8 cellular contexts compared by ENCODE assay signal in genomic region chr11:75583710-75584658, GRCh38. TPM values are rescaled to one million over a fixed set of nuclear protein-coding genes. Genes with fewer than 3 reads are reported as not detected.
DNase-seq lines count a peak whose midpoint lies in the region; ATAC-seq and TF ChIP-seq lines count a peak whose summit lies in the region.

No MANE protein-coding gene starts in this region.

- peak in 1 of 2 donors; percentile 27 for TF ChIP-seq POLR2A in gastroesophageal sphincter (IDR thresholded peaks at IDR 0.05)

- no peaks in the 10 kb centered on the region for H3K27me3 ChIP-seq in MG63
- no peaks in the 10 kb centered on the region for H3K27me3 ChIP-seq in gastroesophageal sphincter

- H3K36me3 Mint-ChIP-seq in activated naive CD4-positive, alpha-beta T cell treated with anti-CD3 and anti-CD28 coated beads for 36 hours (ENCODE audit: low read depth) = no peaks in the 10 kb centered on the region
- no peaks in the 10 kb centered on the region for H3K36me3 Mint-ChIP-seq in natural killer cell treated with Interleukin-12 subunit alpha and Interleukin-12 subunit beta and Interleukin-15 and Interleukin-18, amount 100 ng/mL, for 72 hours

- H3K4me3 Mint-ChIP-seq in activated naive CD4-positive, alpha-beta T cell treated with anti-CD3 and anti-CD28 coated beads for 36 hours = peak overlapping the region; percentile 65
- H3K4me3 Mint-ChIP-seq in natural killer cell treated with Interleukin-12 subunit alpha and Interleukin-12 subunit beta and Interleukin-15 and Interleukin-18, amount 100 ng/mL, for 72 hours = peak overlapping the region; percentile 68

- no peaks in the 10 kb centered on the region for H3K9me3 Mint-ChIP-seq in activated naive CD4-positive, alpha-beta T cell treated with anti-CD3 and anti-CD28 coated beads for 36 hours
- H3K9me3 Mint-ChIP-seq in natural killer cell treated with Interleukin-12 subunit alpha and Interleukin-12 subunit beta and Interleukin-15 and Interleukin-18, amount 100 ng/mL, for 72 hours = no peaks in the 10 kb centered on the region

- DNase-seq in DMS153 (lab: John Stamatoyannopoulos, UW) (peak; percentile 44), DMS153 treated with DMSO at 0.1 percent for 48 hours (lab: John Stamatoyannopoulos, UW; ENCODE audit: unreplicated experiment) (no peak), MG63 (peak; percentile 64)
- DNase-seq in activated naive CD4-positive, alpha-beta T cell treated with anti-CD3 and anti-CD28 coated beads for 36 hours = peak; percentile 32
- DNase-seq in natural killer cell treated with Interleukin-12 subunit alpha and Interleukin-12 subunit beta and Interleukin-15 and Interleukin-18, amount 100 ng/mL, for 72 hours (ENCODE audit: low spot score) = peak; percentile 39
- DNase-seq in stimulated activated CD4-positive, alpha-beta T cell treated with anti-CD3 and anti-CD28 coated beads, Interleukin-4, amount 100 ng/mL, for 4 hours = no peak

- peaks cover 0 to 36% (median 4%) of the 10 kb centered on the region in 3 donors for H3K4me1 ChIP-seq in gastroesophageal sphincter

- WGBS in gastroesophageal sphincter (ENCODE audit: low coverage in 1 of 2), 2 donors = 10 to 22% methylated on average over 9 to 16 of the region's 42 CpGs

- H3K4me1 Mint-ChIP-seq in activated naive CD4-positive, alpha-beta T cell treated with anti-CD3 and anti-CD28 coated beads for 36 hours (ENCODE audit: low read depth) = peaks cover 13% of the 10 kb centered on the region
- peaks cover 13 to 14% of the 10 kb centered on the region in 2 donors for H3K4me1 Mint-ChIP-seq in natural killer cell treated with Interleukin-12 subunit alpha and Interleukin-12 subunit beta and Interleukin-15 and Interleukin-18, amount 100 ng/mL, for 72 hours (ENCODE audit: low read depth in 2 of 2)

- no peak overlapping the region for H3K27ac Mint-ChIP-seq in activated naive CD4-positive, alpha-beta T cell treated with anti-CD3 and anti-CD28 coated beads for 36 hours
- peak overlapping the region; percentile 2 to 76 for H3K27ac Mint-ChIP-seq in natural killer cell treated with Interleukin-12 subunit alpha and Interleukin-12 subunit beta and Interleukin-15 and Interleukin-18, amount 100 ng/mL, for 72 hours

- H3K4me3 ChIP-seq in MG63 (peak overlapping the region; percentile 82), gastroesophageal sphincter (peak overlapping the region; percentile 54 to 85)

- CTCF ChIA-PET in activated naive CD4-positive, alpha-beta T cell treated with anti-CD3 and anti-CD28 coated beads for 36 hours (lab: Charles Lee) = interaction anchor here (0.8 to 1.6 kb wide), 4 partner anchors 15 to 36 kb away, joined by 3 to 6 read pairs (median 4); no protein-coding TSS in a partner anchor

- no peak for TF ChIP-seq EP300 in gastroesophageal sphincter (IDR thresholded peaks at IDR 0.05)

- ATAC-seq in gastroesophageal sphincter (peak; percentile 79), GM18909 (IDR thresholded peaks at IDR 0.05; ENCODE audit: poor library complexity, unreplicated experiment) (no peak)
- ATAC-seq in natural killer cell treated with Interleukin-12 subunit alpha and Interleukin-12 subunit beta and Interleukin-15 and Interleukin-18, amount 100 ng/mL, for 72 hours = peak in 1 of 2 donors; percentile 8

- TF ChIP-seq CTCF in gastroesophageal sphincter (IDR thresholded peaks at IDR 0.05) = no peak

- intact Hi-C loops in activated naive CD4-positive, alpha-beta T cell treated with anti-CD3 and anti-CD28 coated beads for 36 hours (cut with micrococcal nuclease) = loop anchor here (5.0 kb wide), 1 partner anchor 183 kb away; the partner anchor contains the start of gene DGAT2

- no peaks in the 10 kb centered on the region for H3K36me3 ChIP-seq in MG63
- no peaks in the 10 kb centered on the region for H3K36me3 ChIP-seq in gastroesophageal sphincter

- H3K27me3 Mint-ChIP-seq in activated naive CD4-positive, alpha-beta T cell treated with anti-CD3 and anti-CD28 coated beads for 36 hours (ENCODE audit: low read depth) = no peaks in the 10 kb centered on the region
- H3K27me3 Mint-ChIP-seq in natural killer cell treated with Interleukin-12 subunit alpha and Interleukin-12 subunit beta and Interleukin-15 and Interleukin-18, amount 100 ng/mL, for 72 hours = peaks cover 4 to 7% of the 10 kb centered on the region in 2 donors

- H3K27ac ChIP-seq in gastroesophageal sphincter = peak overlapping the region; percentile 70 to 99 (median 96)

- H3K9me3 ChIP-seq in MG63 (no peaks in the 10 kb centered on the region), gastroesophageal sphincter (no peaks in the 10 kb centered on the region)

RNA-seq across cellular contexts. Expression of gene SERPINH1, which starts 21.9 kb away (rescaled TPM):
- total RNA-seq in MG63 (2014; rRNA removed; shearing (Covaris generic); ENCODE audit: low replicate concordance) = 1,157 and 1,275 TPM in 2 replicates
- 10 to 100 TPM; 13.9 to 15.4 TPM for total RNA-seq in activated naive CD4-positive, alpha-beta T cell treated with anti-CD3 and anti-CD28 coated beads for 36 hours
- 100 to 1,000 TPM; 127 to 284 (median 175) TPM for total RNA-seq in gastroesophageal sphincter
- 1 to 10 TPM; 4.4 to 6.4 TPM for total RNA-seq in natural killer cell treated with Interleukin-12 subunit alpha and Interleukin-12 subunit beta and Interleukin-15 and Interleukin-18, amount 100 ng/mL, for 72 hours

RNA-seq across cellular contexts. Expression of gene GDPD5, which starts 58.2 kb away (rescaled TPM):
- 15.2 and 16.2 TPM in 2 replicates for total RNA-seq in MG63 (2014; rRNA removed; shearing (Covaris generic); ENCODE audit: low replicate concordance)
- total RNA-seq in activated naive CD4-positive, alpha-beta T cell treated with anti-CD3 and anti-CD28 coated beads for 36 hours = 10 to 100 TPM; 13.3 to 13.5 TPM
- total RNA-seq in gastroesophageal sphincter = 1 to 10 TPM; 3.8 to 9.3 (median 6.4) TPM
- 10 to 100 TPM in 1 of 2 donors, 1 to 10 TPM in 1; 7.2 to 28.2 TPM for total RNA-seq in natural killer cell treated with Interleukin-12 subunit alpha and Interleukin-12 subunit beta and Interleukin-15 and Interleukin-18, amount 100 ng/mL, for 72 hours

Comparison
In these comparisons a context has a peak if more than half of its experiments do, and no peak if none do; other contexts are left out.
1. DNase-seq: peak in DMS153 (single experiment), MG63 (single experiment), activated naive CD4-positive, alpha-beta T cell treated with anti-CD3 and anti-CD28 coated beads for 36 hours (single experiment) and natural killer cell treated with Interleukin-12 subunit alpha and Interleukin-12 subunit beta and Interleukin-15 and Interleukin-18, amount 100 ng/mL, for 72 hours (single experiment); none in DMS153 treated with DMSO at 0.1 percent for 48 hours (single experiment) and stimulated activated CD4-positive, alpha-beta T cell treated with anti-CD3 and anti-CD28 coated beads, Interleukin-4, amount 100 ng/mL, for 4 hours (0 of 2).
2. RNA of gene SERPINH1, which starts 21.9 kb away (total RNA-seq): 1,157 to 1,275 TPM in MG63 and 127 to 284 TPM in gastroesophageal sphincter; 13.9 to 15.4 TPM in activated naive CD4-positive, alpha-beta T cell treated with anti-CD3 and anti-CD28 coated beads for 36 hours and 4.4 to 6.4 TPM in natural killer cell treated with Interleukin-12 subunit alpha and Interleukin-12 subunit beta and Interleukin-15 and Interleukin-18, amount 100 ng/mL, for 72 hours; every median in the first group is over 4 times any median in the second.